17 cellular contexts compared by ENCODE assay signal in genomic region chr9:135335691-135336181, GRCh38.
DNase-seq lines count a peak whose midpoint lies in the region; ATAC-seq, FAIRE-seq and TF ChIP-seq lines count a peak whose summit lies in the region.
"Had no signal": no experiment of that assay in that cellular context is flagged by ENCODE, and none has a peak within 500 bp of the region (broad histone marks: within the 10 kb centered on the region; RNA-seq: fewer than 3 reads in every experiment).

No MANE protein-coding gene starts in this region.

- peaks cover 4% of the 10 kb centered on the region for H3K9me3 Mint-ChIP-seq in osteocyte (ENCODE audit: unreplicated experiment)

- H3K14ac ChIP-seq in H1 (ENCODE audit: insufficient read length), result no peak overlapping the region

- H3K27me3 ChIP-seq in H1 (replicated peaks in 1 of 4; ENCODE audit: control insufficient read depth in 3 of 4, extremely low read depth in 1 of 4, insufficient read depth in 3 of 4, low read length in 3 of 4), result peaks cover 0 to 3% (median 0%) of the 10 kb centered on the region in 4 experiments; a peak in 1 of 7 replicates
- H3K27me3 ChIP-seq in mesendoderm (ENCODE audit: insufficient read depth, low read length, poor library complexity), result no peaks in the 10 kb centered on the region

- H4K5ac ChIP-seq in H1 (ENCODE audit: insufficient read length, low read depth, low read length), result no peak overlapping the region
- no peak overlapping the region for H4K5ac ChIP-seq in mesendoderm (ENCODE audit: low read length)

- H3K27ac ChIP-seq in H1 (ENCODE audit: low read depth, low read length) (no peak overlapping the region), mesendoderm (ENCODE audit: low read depth, low read length) (no peak overlapping the region)

- H3K4ac ChIP-seq in H1 (replicated peaks; ENCODE audit: insufficient read length, low read depth, low read length) (no peak overlapping the region), mesendoderm (ENCODE audit: low read depth, low read length) (no peak overlapping the region)

- no peak for FAIRE-seq in H1 (lab: Jason Lieb, UNC)
- FAIRE-seq: GM12878, GM18507 had no signal

- H4K8ac ChIP-seq in H1 (ENCODE audit: extremely low read depth, insufficient read depth, low read length) (no peak overlapping the region), mesendoderm (ENCODE audit: low read depth, low read length) (no peak overlapping the region)

- no peak overlapping the region for H3K18ac ChIP-seq in H1 (ENCODE audit: extremely low read depth, low read length)
- no peak overlapping the region for H3K18ac ChIP-seq in mesendoderm (ENCODE audit: low read length)

- TF ChIP-seq CTCF in H1 (IDR thresholded peaks at IDR 0.05; ENCODE audit: control extremely low read depth in 1 of 3, insufficient read depth in 1 of 3, low read depth in 1 of 3, low read length in 3 of 3), result 0 out of 4 replicates have a peak, but pooled peaks of 1 of the 3 experiments have one; percentile 14
- no peak for TF ChIP-seq CTCF in osteocyte (IDR thresholded peaks at IDR 0.05)

- H3K4me3 Mint-ChIP-seq in osteocyte (ENCODE audit: unreplicated experiment), result no peak overlapping the region
- H3K4me3 Mint-ChIP-seq: CD14-positive monocyte had no signal

- no peak for TF ChIP-seq POLR2A in H1 (IDR thresholded peaks at IDR 0.05; ENCODE audit: control extremely low read depth in 1 of 2, low read depth in 2 of 2, low read length in 2 of 2)

- H2BK5ac ChIP-seq in H1 (ENCODE audit: low read depth, low read length), result peak overlapping the region; percentile 13; the same call in 1 of the 2 replicates
- no peak overlapping the region for H2BK5ac ChIP-seq in mesendoderm (ENCODE audit: low read length)

- ATAC-seq in HG03135 (IDR thresholded peaks at IDR 0.05; ENCODE audit: unreplicated experiment), result no peak
- ATAC-seq: GM12878, PC-3 had no signal

- H3K23me2 ChIP-seq in H1 (ENCODE audit: low read depth, low read length), result peaks cover 10% of the 10 kb centered on the region; the same call in 1 of the 2 replicates

- H2BK12ac ChIP-seq in H1 (ENCODE audit: low read depth, low read length), result peak overlapping the region; percentile 60; the same call in 1 of the 2 replicates

- H3K27me3 Mint-ChIP-seq in osteocyte (ENCODE audit: unreplicated experiment), result peaks cover 3% of the 10 kb centered on the region

- H3K4me1 ChIP-seq in H1 (replicated peaks in 1 of 4; ENCODE audit: control insufficient read depth in 3 of 4, insufficient read depth in 4 of 4, low read length in 3 of 4), result peaks cover 2 to 19% (median 15%) of the 10 kb centered on the region in 4 experiments
- no peaks in the 10 kb centered on the region for H3K4me1 ChIP-seq in mesendoderm (ENCODE audit: control insufficient read depth, low read depth, low read length)

- no peak for TF ChIP-seq EP300 in H1 (IDR thresholded peaks at IDR 0.05; ENCODE audit: borderline replicate concordance in 1 of 2, low read depth in 2 of 2, low read length in 2 of 2)

- no peak overlapping the region for H3K27ac Mint-ChIP-seq in osteocyte (ENCODE audit: unreplicated experiment)
- H3K27ac Mint-ChIP-seq: CD14-positive monocyte had no signal

- CTCF ChIA-PET in H1 (lab: Charles Lee; ENCODE audit: partially characterized antibody), result interaction anchor here (0.9 to 1.7 kb wide), 6 partner anchors 9 to 93 kb away, joined by 3 to 12 read pairs (median 4); no protein-coding TSS in a partner anchor

- DNase-seq in activated CD8-positive, alpha-beta memory T cell treated with anti-CD3 and anti-CD28 coated beads for 24 hours, result peak; percentile 33
- no peak for DNase-seq in activated CD8-positive, alpha-beta memory T cell treated with anti-CD3 and anti-CD28 coated beads, Interleukin-2, amount 50 U/mL, for 48 hours
- DNase-seq in H1 (ENCODE audit: low read depth in 1 of 2, low spot score in 2 of 2), result no peak
- DNase-seq in osteocyte (ENCODE audit: extremely low spot score, unreplicated experiment), result peak; percentile 78
- no peak for DNase-seq in mesendoderm
- no peak for DNase-seq in cerebellar nuclear complex (lab: John Stamatoyannopoulos, UW)
- no peak for DNase-seq in GOT3 (lab: John Stamatoyannopoulos, UW)
- DNase-seq: COR-L47, KBM-7, NCI-H1092, NCI-H2107, PC-3 had no signal

- no peaks in the 10 kb centered on the region for H3K36me3 Mint-ChIP-seq in osteocyte (ENCODE audit: unreplicated experiment)
- H3K36me3 Mint-ChIP-seq: CD14-positive monocyte had no signal

- H2BK120ac ChIP-seq in H1 (replicated peaks; ENCODE audit: low read depth, low read length) (no peak overlapping the region), mesendoderm (ENCODE audit: low read depth, low read length) (no peak overlapping the region)

- H2BK20ac ChIP-seq in H1 (ENCODE audit: low read length), result 0 out of 2 replicates have a peak overlapping the region, but pooled peaks have one; percentile 53

- no peak overlapping the region for H3K9ac ChIP-seq in H1 (replicated peaks in 1 of 4; ENCODE audit: extremely low read depth in 1 of 4, low read depth in 3 of 4, low read length in 3 of 4)
- no peak overlapping the region for H3K9ac ChIP-seq in mesendoderm (ENCODE audit: low read length)

- H3K4me1 Mint-ChIP-seq in osteocyte (ENCODE audit: unreplicated experiment), result peaks cover 4% of the 10 kb centered on the region
- H3K4me1 Mint-ChIP-seq: CD14-positive monocyte had no signal

- no peak overlapping the region for H3K4me2 ChIP-seq in H1 (ENCODE audit: insufficient read depth in 1 of 2, low read depth in 2 of 2, low read length in 2 of 2)
- H3K4me2 ChIP-seq in mesendoderm (ENCODE audit: low read length), result no peak overlapping the region

- H3K79me1 ChIP-seq in H1 (ENCODE audit: low read depth, low read length) (peaks cover 3% of the 10 kb centered on the region; the same call in 1 of the 2 replicates), mesendoderm (ENCODE audit: low read length) (no peaks in the 10 kb centered on the region)

- POLR2A ChIA-PET in H1 (lab: Charles Lee; ENCODE audit: partially characterized antibody), result no interaction called here

- no peak overlapping the region for H3K56ac ChIP-seq in H1 (replicated peaks; ENCODE audit: insufficient read length, low read depth, low read length)
- H3K56ac ChIP-seq in mesendoderm (ENCODE audit: low read length), result no peak overlapping the region

- H4K20me1 ChIP-seq in H1 (replicated peaks in 1 of 2; ENCODE audit: control insufficient read depth in 1 of 2, insufficient read depth in 2 of 2, low read length in 2 of 2), result peaks cover 0 to 6% of the 10 kb centered on the region in 2 experiments

- 92% methylated on average over 14 of the region's 14 CpGs; no CpG with 5 or more reads in 1 of the 2 experiments for WGBS in H1 (ENCODE audit: extremely low coverage in 1 of 2, insufficient coverage in 1 of 2, insufficient read length in 1 of 2, insufficient replicate concordance in 2 of 2, low coverage in 1 of 2, low lambda C conversion rate in 2 of 2, missing lambda C conversion rate in 1 of 2), 2 experiments
- no CpG with 5 or more reads among the region's 14 CpGs for WGBS in mesendoderm (ENCODE audit: extremely low coverage, insufficient coverage, low lambda C conversion rate)

- H3K79me2 ChIP-seq in H1 (ENCODE audit: control insufficient read depth in 1 of 2, insufficient read depth in 2 of 2, low read length in 2 of 2) (no peaks in the 10 kb centered on the region), mesendoderm (ENCODE audit: control insufficient read depth, insufficient read depth, low read length) (no peaks in the 10 kb centered on the region)

- no peaks in the 10 kb centered on the region for H3K36me3 ChIP-seq in H1 (ENCODE audit: control insufficient read depth in 2 of 4, insufficient read depth in 4 of 4, low read length in 3 of 4)
- no peaks in the 10 kb centered on the region for H3K36me3 ChIP-seq in mesendoderm (ENCODE audit: control insufficient read depth, insufficient read depth, low read length)

- H2BK15ac ChIP-seq in H1 (ENCODE audit: low read length) (peak overlapping the region; percentile 76; the same call in 1 of the 2 replicates), mesendoderm (replicated peaks; ENCODE audit: low read depth) (no peak overlapping the region)

- 0 out of 4 replicates have a peak, but pooled peaks cover 0 to 6% of the 10 kb centered on the region in 2 experiments for H3K9me3 ChIP-seq in H1 (ENCODE audit: insufficient read depth in 2 of 2, low read depth in 1 of 2, low read length in 1 of 2)

- H4K91ac ChIP-seq in H1 (replicated peaks; ENCODE audit: insufficient read length, low read length), result peak overlapping the region; percentile 17

- no peak; a peak in 1 of 4 replicates for TF ChIP-seq RAD21 in H1 (IDR thresholded peaks at IDR 0.05 in 1 of 2, conservative IDR thresholded peaks at IDR 0.05 in 1 of 2; ENCODE audit: low read depth in 2 of 2, low read length in 2 of 2)

- H3K4me3 ChIP-seq in H1 (ENCODE audit: extremely low read depth in 1 of 4, insufficient read depth in 2 of 4, low read depth in 3 of 4, low read length in 4 of 4) (no peak overlapping the region), mesendoderm (ENCODE audit: low read length) (no peak overlapping the region)
- H3K4me3 ChIP-seq: GM12878, SK-N-MC had no signal

- H2AK5ac ChIP-seq in H1 (ENCODE audit: low read depth, low read length) (no peak overlapping the region), mesendoderm (ENCODE audit: low read length) (no peak overlapping the region)

- H2AFZ ChIP-seq in H1 (ENCODE audit: low read length), result no peak overlapping the region

- H3K23ac ChIP-seq in H1 (ENCODE audit: insufficient read length), result no peak overlapping the region
- H3K23ac ChIP-seq in mesendoderm (ENCODE audit: low read length), result no peak overlapping the region

TF ChIP-seq in H1, 55 proteins besides CTCF, POLR2A, EP300 and RAD21:
- TF ChIP-seq SIN3A (conservative IDR thresholded peaks at IDR 0.05 in 1 of 2, IDR thresholded peaks at IDR 0.05 in 1 of 2; ENCODE audit: low read depth in 1 of 2, low read length in 2 of 2), result no peak
- no peak for TF ChIP-seq HDAC6 (IDR thresholded peaks at IDR 0.05; ENCODE audit: low read depth, low read length)
- no peak for TF ChIP-seq JUND (IDR thresholded peaks at IDR 0.05; ENCODE audit: low read length)
- no peak for TF ChIP-seq BCL11A (IDR thresholded peaks at IDR 0.05; ENCODE audit: low read depth in 2 of 2, low read length in 2 of 2)
- no peak for TF ChIP-seq TEAD4 (IDR thresholded peaks at IDR 0.05; ENCODE audit: low read depth, low read length)
- TF ChIP-seq EZH2 (IDR thresholded peaks at IDR 0.05; ENCODE audit: low read depth, low read length, severe bottlenecking), result no peak
- TF ChIP-seq RFX5 (IDR thresholded peaks at IDR 0.05; ENCODE audit: borderline replicate concordance, low read depth, low read length), result no peak
- TF ChIP-seq EGR1 (IDR thresholded peaks at IDR 0.05; ENCODE audit: borderline replicate concordance, low read depth, low read length), result no peak
- no peak for TF ChIP-seq CHD2 (IDR thresholded peaks at IDR 0.05; ENCODE audit: low read length)

Comparison
In these comparisons a context has a peak if more than half of its experiments do, and no peak if none do; other contexts are left out.
1. DNase-seq: peak in activated CD8-positive, alpha-beta memory T cell treated with anti-CD3 and anti-CD28 coated beads for 24 hours (single experiment) and osteocyte (single experiment); none in activated CD8-positive, alpha-beta memory T cell treated with anti-CD3 and anti-CD28 coated beads, Interleukin-2, amount 50 U/mL, for 48 hours (single experiment), H1 (0 of 2), mesendoderm (single experiment), cerebellar nuclear complex (0 of 2) and GOT3 (single experiment).